ENCODE assay signal across 17 cellular contexts in genomic region chr7:91618665-91619437, GRCh38.
A peak's percentile ranks its signal among the peaks of the same experiment; 100 is the strongest.
DNase-seq lines count a peak whose midpoint lies in the region; ATAC-seq and TF ChIP-seq lines count a peak whose summit lies in the region.
"Had no signal": no experiment of that assay in that cellular context is flagged by ENCODE, and none has a peak within 500 bp of the region (broad histone marks: within the 10 kb centered on the region; RNA-seq: fewer than 3 reads in every experiment).

No MANE protein-coding gene starts in this region.

- H3K36me3 Mint-ChIP-seq in brain (no peaks in the 10 kb centered on the region), neural crest cell (ENCODE audit: low read depth) (no peaks in the 10 kb centered on the region)
- H3K36me3 Mint-ChIP-seq in activated naive CD8-positive, alpha-beta T cell treated with anti-CD3 and anti-CD28 coated beads for 36 hours = no peaks in the 10 kb centered on the region
- H3K36me3 Mint-ChIP-seq in CD8-positive, alpha-beta memory T cell = no peaks in the 10 kb centered on the region
- H3K36me3 Mint-ChIP-seq: CD14-positive monocyte; CD4-positive, alpha-beta memory T cell had no signal

- no peaks in the 10 kb centered on the region for H3K9me3 ChIP-seq in CD8-positive, alpha-beta memory T cell (ENCODE audit: low read length)
- H3K9me3 ChIP-seq: A549, BLaER1, HAP-1 had no signal

- CTCF ChIA-PET in CD8-positive, alpha-beta memory T cell (lab: Charles Lee) = no interaction called here

- H3K9me3 Mint-ChIP-seq in brain (no peaks in the 10 kb centered on the region), neural crest cell (no peaks in the 10 kb centered on the region)
- H3K9me3 Mint-ChIP-seq in activated naive CD8-positive, alpha-beta T cell treated with anti-CD3 and anti-CD28 coated beads for 36 hours = peaks cover 2% of the 10 kb centered on the region
- H3K9me3 Mint-ChIP-seq in CD8-positive, alpha-beta memory T cell = peaks cover 9 to 19% (median 10%) of the 10 kb centered on the region in 5 donors

- no peak overlapping the region for H3K4me3 ChIP-seq in CD8-positive, alpha-beta memory T cell (ENCODE audit: low read length)
- H3K4me3 ChIP-seq: A549, BLaER1, GM23248, HAP-1 had no signal

- peak overlapping the region in 4 of 5 experiments; percentile 20 to 77 (median 26) for H3K4me3 Mint-ChIP-seq in brain
- no peak overlapping the region for H3K4me3 Mint-ChIP-seq in neural crest cell
- no peak overlapping the region for H3K4me3 Mint-ChIP-seq in activated naive CD8-positive, alpha-beta T cell treated with anti-CD3 and anti-CD28 coated beads for 36 hours
- no peak overlapping the region for H3K4me3 Mint-ChIP-seq in CD8-positive, alpha-beta memory T cell
- H3K4me3 Mint-ChIP-seq: CD14-positive monocyte; CD4-positive, alpha-beta memory T cell had no signal

- no peaks in the 10 kb centered on the region for H3K27me3 ChIP-seq in CD8-positive, alpha-beta memory T cell (ENCODE audit: insufficient read depth, low read length, poor library complexity, severe bottlenecking)
- H3K27me3 ChIP-seq: BLaER1 had no signal

- no peaks in the 10 kb centered on the region for H3K36me3 ChIP-seq in CD8-positive, alpha-beta memory T cell (ENCODE audit: insufficient read depth, low read length)
- H3K36me3 ChIP-seq: BLaER1, HAP-1 had no signal

- H3K4me1 Mint-ChIP-seq in brain (peaks cover 20% of the 10 kb centered on the region), neural crest cell (peaks cover 20% of the 10 kb centered on the region)
- no peaks in the 10 kb centered on the region for H3K4me1 Mint-ChIP-seq in activated naive CD8-positive, alpha-beta T cell treated with anti-CD3 and anti-CD28 coated beads for 36 hours
- no peaks in the 10 kb centered on the region for H3K4me1 Mint-ChIP-seq in CD8-positive, alpha-beta memory T cell
- H3K4me1 Mint-ChIP-seq: CD14-positive monocyte; CD4-positive, alpha-beta memory T cell had no signal

- no peak for TF ChIP-seq CTCF in brain (conservative IDR thresholded peaks at IDR 0.05)
- no peak for TF ChIP-seq CTCF in neural crest cell (conservative IDR thresholded peaks at IDR 0.05)

- H3K27ac Mint-ChIP-seq in brain (peak overlapping the region; percentile 10 to 91 (median 69)), neural crest cell (ENCODE audit: unreplicated experiment) (peak overlapping the region; percentile 38)
- H3K27ac Mint-ChIP-seq in activated naive CD8-positive, alpha-beta T cell treated with anti-CD3 and anti-CD28 coated beads for 36 hours = no peak overlapping the region
- H3K27ac Mint-ChIP-seq in CD8-positive, alpha-beta memory T cell = no peak overlapping the region
- H3K27ac Mint-ChIP-seq: CD14-positive monocyte; CD4-positive, alpha-beta memory T cell had no signal

- H3K27me3 Mint-ChIP-seq in brain = no peaks in the 10 kb centered on the region
- H3K27me3 Mint-ChIP-seq in neural crest cell (ENCODE audit: low read depth) = no peaks in the 10 kb centered on the region
- no peaks in the 10 kb centered on the region for H3K27me3 Mint-ChIP-seq in activated naive CD8-positive, alpha-beta T cell treated with anti-CD3 and anti-CD28 coated beads for 36 hours
- no peaks in the 10 kb centered on the region for H3K27me3 Mint-ChIP-seq in CD8-positive, alpha-beta memory T cell

- H3K4me1 ChIP-seq in CD8-positive, alpha-beta memory T cell (ENCODE audit: insufficient read depth, low read length) = no peaks in the 10 kb centered on the region
- H3K4me1 ChIP-seq: A549, BLaER1 had no signal

- DNase-seq in DMS79 treated with DMSO at 0.1 percent for 48 hours (lab: John Stamatoyannopoulos, UW) (peak; percentile 46), DMS79 (lab: John Stamatoyannopoulos, UW) (no peak), neural crest cell (ENCODE audit: low read depth, low spot score) (no peak), retina (peak; percentile 78)
- no peak for DNase-seq in activated naive CD8-positive, alpha-beta T cell treated with anti-CD3 and anti-CD28 coated beads for 36 hours
- DNase-seq in CD8-positive, alpha-beta memory T cell = no peak
- DNase-seq: Calu3; CD4-positive, alpha-beta memory T cell; GM23248; IMR-90 had no signal

- no peak for ATAC-seq in HG02588 (IDR thresholded peaks at IDR 0.05; ENCODE audit: unreplicated experiment)
- ATAC-seq: A549 had no signal

- POLR2A ChIA-PET in CD8-positive, alpha-beta memory T cell (lab: Charles Lee) = no interaction called here

- no peak overlapping the region for H3K27ac ChIP-seq in CD8-positive, alpha-beta memory T cell (ENCODE audit: low read depth, low read length)
- H3K27ac ChIP-seq: 22Rv1, A549, BLaER1, GM23248 had no signal

Comparison
In these comparisons a context has a peak if more than half of its experiments do, and no peak if none do; other contexts are left out.
1. DNase-seq: peak in DMS79 treated with DMSO at 0.1 percent for 48 hours (single experiment) and retina (single experiment); none in DMS79 (single experiment), neural crest cell (single experiment), activated naive CD8-positive, alpha-beta T cell treated with anti-CD3 and anti-CD28 coated beads for 36 hours (single experiment) and CD8-positive, alpha-beta memory T cell (0 of 5).
2. H3K27ac Mint-ChIP-seq: peak in brain (5 of 5) and neural crest cell (single experiment); none in activated naive CD8-positive, alpha-beta T cell treated with anti-CD3 and anti-CD28 coated beads for 36 hours (single experiment) and CD8-positive, alpha-beta memory T cell (0 of 8).
3. H3K4me3 Mint-ChIP-seq: peak in brain (4 of 5); none in neural crest cell (single experiment), activated naive CD8-positive, alpha-beta T cell treated with anti-CD3 and anti-CD28 coated beads for 36 hours (single experiment) and CD8-positive, alpha-beta memory T cell (0 of 7).